ENCODE assay signal across 19 cellular contexts in the genomic region with DNA sequence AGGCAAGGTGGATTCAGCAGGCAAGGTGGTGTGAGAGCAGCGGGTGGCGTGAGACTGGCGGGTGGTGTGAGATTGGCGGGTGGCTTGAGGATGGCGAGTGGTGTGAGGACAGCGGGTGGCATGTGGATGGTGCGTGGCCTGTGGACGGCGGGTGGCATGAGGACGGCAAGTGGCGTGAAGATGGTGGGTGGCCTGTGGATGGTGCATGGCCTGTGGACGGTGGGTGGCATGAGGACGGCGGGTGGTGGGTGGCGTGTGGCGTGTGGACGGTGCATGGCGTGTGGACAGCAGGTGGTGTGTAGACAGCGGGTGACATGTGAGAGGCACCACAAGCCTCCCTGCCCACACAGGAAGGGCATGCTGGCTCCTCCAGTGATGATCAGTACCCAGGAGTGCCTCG.
"Had no signal": no experiment of that assay in that cellular context is flagged by ENCODE, and none has a peak within 500 bp of the region (broad histone marks: within the 10 kb centered on the region; RNA-seq: fewer than 3 reads in every experiment).

No MANE protein-coding gene starts in this region.

- H3K4me1 ChIP-seq: heart left ventricle, testis, tibial nerve had no signal

- H3K36me3 ChIP-seq: cardiac muscle cell, heart left ventricle, neutrophil, tibial nerve had no signal

- H3K9me3 ChIP-seq: heart left ventricle, mucosa of descending colon, neutrophil, testis, tibial nerve had no signal

- H3K4me2 ChIP-seq: smooth muscle cell had no signal

- H3K9me3 Mint-ChIP-seq: endodermal cell; stimulated activated naive CD8-positive, alpha-beta T cell treated with anti-CD3 and anti-CD28 coated beads, Interleukin-15, amount 100 ng/mL, for 72 hours had no signal

- H3K27ac ChIP-seq: cardiac muscle cell, heart left ventricle, neutrophil, testis, tibial nerve had no signal

- H3K36me3 Mint-ChIP-seq: naive thymus-derived CD8-positive, alpha-beta T cell; stimulated activated naive B cell treated with anti-CD40 and anti-IgM and Interleukin-4, amounts not matched to agents 10 μg/mL and 1 μg/mL and 100 μg/mL, for 72 hours had no signal

- FAIRE-seq: colon, frontal cortex had no signal

- DNase-seq: cerebellar nuclear complex; hippocampal formation; left colon; mammary epithelial cell; mucosa of descending colon; naive thymus-derived CD8-positive, alpha-beta T cell; stimulated activated CD4-positive, alpha-beta T cell treated with anti-CD3 and anti-CD28 coated beads, Interleukin-4, amount 100 ng/mL, for 24 hours; stimulated activated naive B cell treated with anti-CD40 and anti-IgM and Interleukin-4, amounts not matched to agents 10 μg/mL and 1 μg/mL and 100 μg/mL, for 72 hours; stimulated activated naive CD8-positive, alpha-beta T cell treated with anti-CD3 and anti-CD28 coated beads, Interleukin-15, amount 100 ng/mL, for 72 hours; testis had no signal

- H3K4me3 ChIP-seq: cardiac muscle cell, heart left ventricle, mucosa of descending colon, smooth muscle cell, testis, tibial nerve had no signal

- H3K27ac Mint-ChIP-seq: dendritic cell treated with granulocyte-macrophage colony-stimulating factor and Interleukin-4, amounts not matched to agents 40 ng/mL and 50 ng/mL, for 4 days; endodermal cell; naive thymus-derived CD8-positive, alpha-beta T cell; stimulated activated naive B cell treated with anti-CD40 and anti-IgM and Interleukin-4, amounts not matched to agents 10 μg/mL and 1 μg/mL and 100 μg/mL, for 72 hours; stimulated activated naive CD8-positive, alpha-beta T cell treated with anti-CD3 and anti-CD28 coated beads, Interleukin-15, amount 100 ng/mL, for 72 hours had no signal

- H3K27me3 Mint-ChIP-seq: dendritic cell treated with granulocyte-macrophage colony-stimulating factor and Interleukin-4, amounts not matched to agents 40 ng/mL and 50 ng/mL, for 4 days had no signal

- H3K4me1 Mint-ChIP-seq: endodermal cell; naive thymus-derived CD8-positive, alpha-beta T cell; stimulated activated naive B cell treated with anti-CD40 and anti-IgM and Interleukin-4, amounts not matched to agents 10 μg/mL and 1 μg/mL and 100 μg/mL, for 72 hours; stimulated activated naive CD8-positive, alpha-beta T cell treated with anti-CD3 and anti-CD28 coated beads, Interleukin-15, amount 100 ng/mL, for 72 hours had no signal

- H3K27me3 ChIP-seq: cardiac muscle cell, neutrophil, testis, tibial nerve had no signal

- ATAC-seq: heart left ventricle; left colon; mucosa of descending colon; naive thymus-derived CD8-positive, alpha-beta T cell; stimulated activated naive B cell treated with anti-CD40 and anti-IgM and Interleukin-4, amounts not matched to agents 10 μg/mL and 1 μg/mL and 100 μg/mL, for 72 hours; stimulated activated naive CD8-positive, alpha-beta T cell treated with anti-CD3 and anti-CD28 coated beads, Interleukin-15, amount 100 ng/mL, for 72 hours had no signal

- H3K4me3 Mint-ChIP-seq: dendritic cell treated with granulocyte-macrophage colony-stimulating factor and Interleukin-4, amounts not matched to agents 40 ng/mL and 50 ng/mL, for 4 days; endodermal cell; naive thymus-derived CD8-positive, alpha-beta T cell; stimulated activated naive B cell treated with anti-CD40 and anti-IgM and Interleukin-4, amounts not matched to agents 10 μg/mL and 1 μg/mL and 100 μg/mL, for 72 hours; stimulated activated naive CD8-positive, alpha-beta T cell treated with anti-CD3 and anti-CD28 coated beads, Interleukin-15, amount 100 ng/mL, for 72 hours had no signal
